8 cellular contexts compared by ENCODE assay signal in the genomic region with DNA sequence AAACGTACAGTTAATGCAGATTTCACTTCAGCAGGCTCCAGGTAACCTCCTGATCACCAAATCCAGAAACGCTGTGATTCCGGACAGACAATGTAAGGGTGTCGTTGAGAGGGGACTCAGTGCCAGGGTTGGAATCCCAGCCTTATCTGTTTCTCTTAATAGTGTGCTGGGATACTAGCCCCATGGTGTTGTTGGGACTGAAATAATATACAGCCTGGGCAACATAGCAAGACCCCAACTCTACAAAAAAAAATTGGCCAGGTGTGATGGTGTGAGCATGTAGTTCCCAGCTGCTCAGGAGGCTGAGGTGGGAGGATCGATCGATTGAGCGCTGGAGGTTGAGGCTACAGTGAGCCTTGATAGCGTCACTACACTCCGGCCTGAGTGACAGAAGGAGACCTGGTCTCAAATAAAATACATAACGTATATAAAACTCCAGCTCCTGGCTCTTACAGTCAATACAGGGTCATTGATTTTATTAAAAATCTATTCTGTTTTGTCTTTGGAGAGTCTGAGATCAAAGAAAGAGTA. TPM values are rescaled to one million over a fixed set of nuclear protein-coding genes. Genes with fewer than 3 reads are reported as not detected.
DNase-seq lines count a peak whose midpoint lies in the region; ATAC-seq and TF ChIP-seq lines count a peak whose summit lies in the region.

No MANE protein-coding gene starts in this region.

- H3K9ac ChIP-seq in SU-DHL-6 (ENCODE audit: low read length) = peak overlapping the region; percentile 94

- TF ChIP-seq CTCF in SU-DHL-6 (IDR thresholded peaks at IDR 0.05; ENCODE audit: insufficient read depth, low read length, poor library complexity, severe bottlenecking) (no peak), fibroblast of the aortic adventitia (IDR thresholded peaks at IDR 0.05; ENCODE audit: insufficient read depth, low read length) (no peak), retinal pigment epithelial cell (conservative IDR thresholded peaks at IDR 0.05; ENCODE audit: low read depth, low read length) (no peak)

- H3K27ac ChIP-seq in SU-DHL-6 (ENCODE audit: low read depth, low read length) = peak overlapping the region; percentile 20; the same call in 1 of the 2 replicates

- ATAC-seq in GM21786 (IDR thresholded peaks at IDR 0.05; ENCODE audit: unreplicated experiment) = no peak

- 0 out of 2 replicates have a peak, but pooled peaks cover 3% of the 10 kb centered on the region for H3F3A ChIP-seq in SU-DHL-6 (ENCODE audit: insufficient read depth)

- peaks cover 20% of the 10 kb centered on the region for H3K79me2 ChIP-seq in SU-DHL-6 (ENCODE audit: insufficient read depth, low read length)

- H3K9me3 ChIP-seq in SU-DHL-6 (ENCODE audit: insufficient read depth, low read length) = no peaks in the 10 kb centered on the region

- H2AFZ ChIP-seq in SU-DHL-6 (ENCODE audit: low read depth, low read length, severe bottlenecking) = no peak overlapping the region

- no peaks in the 10 kb centered on the region for H3K9me2 ChIP-seq in SU-DHL-6 (replicated peaks; ENCODE audit: insufficient read depth, low read length)

- peak overlapping the region; percentile 73 for H3K4me3 ChIP-seq in GM08714 (ENCODE audit: low read length)
- H3K4me3 ChIP-seq in SU-DHL-6 (ENCODE audit: insufficient read depth, low read length, poor library complexity, severe bottlenecking) = peak overlapping the region; percentile 72
- peak overlapping the region; percentile 88 for H3K4me3 ChIP-seq in fibroblast of the aortic adventitia (ENCODE audit: low read depth, low read length)
- H3K4me3 ChIP-seq in retinal pigment epithelial cell (ENCODE audit: low read length) = peak overlapping the region; percentile 84

- DNase-seq in fibroblast of the aortic adventitia (ENCODE audit: low read depth) (no peak), retinal pigment epithelial cell (ENCODE audit: low read depth) (no peak), occipital lobe (lab: John Stamatoyannopoulos, UW) (no peak), G401 (ENCODE audit: low spot score) (no peak)
- DNase-seq in effector CD8-positive, alpha-beta T cell (lab: John Stamatoyannopoulos, UW) = no peak

- no peaks in the 10 kb centered on the region for H3K27me3 ChIP-seq in SU-DHL-6 (ENCODE audit: low read length)

- no peaks in the 10 kb centered on the region for H3K36me3 ChIP-seq in SU-DHL-6 (ENCODE audit: low read length)

- H4K20me1 ChIP-seq in SU-DHL-6 (ENCODE audit: low read depth, low read length) = no peaks in the 10 kb centered on the region

- peak overlapping the region; percentile 65 for H3K4me2 ChIP-seq in SU-DHL-6 (ENCODE audit: low read depth, low read length, poor library complexity, severe bottlenecking)

- in situ Hi-C loops in G401 (cut with HindIII; ENCODE audit: low sequenced_read_pairs) = no loop called here

RNA-seq across cellular contexts. Expression of a gene that starts 1.3 kb away (rescaled TPM):
- total RNA-seq in fibroblast of the aortic adventitia (ENCODE audit: low replicate concordance) = 163 and 215 TPM in 2 replicates
- total RNA-seq in occipital lobe = 266 TPM
- 259 and 282 TPM in 2 replicates for total RNA-seq in G401 (2014; rRNA removed; shearing (Covaris generic))

RNA-seq across cellular contexts. Expression of a gene that starts 33.4 kb away (rescaled TPM):
- total RNA-seq in fibroblast of the aortic adventitia (ENCODE audit: low replicate concordance) = 11.1 and 24.5 TPM in 2 replicates
- total RNA-seq in occipital lobe = 15.4 TPM
- 24.2 and 32.2 TPM in 2 replicates for total RNA-seq in G401 (2014; rRNA removed; shearing (Covaris generic))
